1 cellular context compared by ENCODE assay signal in genomic region chr1:181033128-181033798, GRCh38.
TF ChIP-seq lines count a peak whose summit lies in the region.

No MANE protein-coding gene starts in this region.

TF ChIP-seq in K562, 482 proteins besides CTCF, POLR2A, EP300 and RAD21 (continued from another document and continues in another):
- TF ChIP-seq MTA1 (IDR thresholded peaks at IDR 0.05; ENCODE audit: borderline replicate concordance), result 0 out of 2 replicates have a peak, but pooled peaks have one; percentile 32
- TF ChIP-seq DMBX1 (CRISPR knock-in tag; IDR thresholded peaks at IDR 0.05; ENCODE audit: borderline replicate concordance), result peak; percentile 88
- TF ChIP-seq DDX20 (tag; IDR thresholded peaks at IDR 0.05; ENCODE audit: low read depth), result peak; percentile 24; the same call in 1 of the 2 replicates
- TF ChIP-seq, protein P1, sequence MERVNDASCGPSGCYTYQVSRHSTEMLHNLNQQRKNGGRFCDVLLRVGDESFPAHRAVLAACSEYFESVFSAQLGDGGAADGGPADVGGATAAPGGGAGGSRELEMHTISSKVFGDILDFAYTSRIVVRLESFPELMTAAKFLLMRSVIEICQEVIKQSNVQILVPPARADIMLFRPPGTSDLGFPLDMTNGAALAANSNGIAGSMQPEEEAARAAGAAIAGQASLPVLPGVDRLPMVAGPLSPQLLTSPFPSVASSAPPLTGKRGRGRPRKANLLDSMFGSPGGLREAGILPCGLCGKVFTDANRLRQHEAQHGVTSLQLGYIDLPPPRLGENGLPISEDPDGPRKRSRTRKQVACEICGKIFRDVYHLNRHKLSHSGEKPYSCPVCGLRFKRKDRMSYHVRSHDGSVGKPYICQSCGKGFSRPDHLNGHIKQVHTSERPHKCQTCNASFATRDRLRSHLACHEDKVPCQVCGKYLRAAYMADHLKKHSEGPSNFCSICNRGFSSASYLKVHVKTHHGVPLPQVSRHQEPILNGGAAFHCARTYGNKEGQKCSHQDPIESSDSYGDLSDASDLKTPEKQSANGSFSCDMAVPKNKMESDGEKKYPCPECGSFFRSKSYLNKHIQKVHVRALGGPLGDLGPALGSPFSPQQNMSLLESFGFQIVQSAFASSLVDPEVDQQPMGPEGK (CRISPR knock-in tag; IDR thresholded peaks at IDR 0.05; ENCODE audit: borderline replicate concordance), result no peak
- peak; percentile 73 for TF ChIP-seq PTRF (tag; IDR thresholded peaks at IDR 0.05)
- TF ChIP-seq, protein P2, sequence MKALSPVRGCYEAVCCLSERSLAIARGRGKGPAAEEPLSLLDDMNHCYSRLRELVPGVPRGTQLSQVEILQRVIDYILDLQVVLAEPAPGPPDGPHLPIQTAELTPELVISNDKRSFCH (CRISPR knock-in tag; IDR thresholded peaks at IDR 0.05), result no peak
- TF ChIP-seq, protein P2 (tag; IDR thresholded peaks at IDR 0.05), result peak; percentile 93
- peak; percentile 91 for TF ChIP-seq ZNF584 (CRISPR knock-in tag; IDR thresholded peaks at IDR 0.05; ENCODE audit: low read depth)
- TF ChIP-seq STAT6 (CRISPR knock-in tag; IDR thresholded peaks at IDR 0.05), result no peak
- TF ChIP-seq, protein P3, sequence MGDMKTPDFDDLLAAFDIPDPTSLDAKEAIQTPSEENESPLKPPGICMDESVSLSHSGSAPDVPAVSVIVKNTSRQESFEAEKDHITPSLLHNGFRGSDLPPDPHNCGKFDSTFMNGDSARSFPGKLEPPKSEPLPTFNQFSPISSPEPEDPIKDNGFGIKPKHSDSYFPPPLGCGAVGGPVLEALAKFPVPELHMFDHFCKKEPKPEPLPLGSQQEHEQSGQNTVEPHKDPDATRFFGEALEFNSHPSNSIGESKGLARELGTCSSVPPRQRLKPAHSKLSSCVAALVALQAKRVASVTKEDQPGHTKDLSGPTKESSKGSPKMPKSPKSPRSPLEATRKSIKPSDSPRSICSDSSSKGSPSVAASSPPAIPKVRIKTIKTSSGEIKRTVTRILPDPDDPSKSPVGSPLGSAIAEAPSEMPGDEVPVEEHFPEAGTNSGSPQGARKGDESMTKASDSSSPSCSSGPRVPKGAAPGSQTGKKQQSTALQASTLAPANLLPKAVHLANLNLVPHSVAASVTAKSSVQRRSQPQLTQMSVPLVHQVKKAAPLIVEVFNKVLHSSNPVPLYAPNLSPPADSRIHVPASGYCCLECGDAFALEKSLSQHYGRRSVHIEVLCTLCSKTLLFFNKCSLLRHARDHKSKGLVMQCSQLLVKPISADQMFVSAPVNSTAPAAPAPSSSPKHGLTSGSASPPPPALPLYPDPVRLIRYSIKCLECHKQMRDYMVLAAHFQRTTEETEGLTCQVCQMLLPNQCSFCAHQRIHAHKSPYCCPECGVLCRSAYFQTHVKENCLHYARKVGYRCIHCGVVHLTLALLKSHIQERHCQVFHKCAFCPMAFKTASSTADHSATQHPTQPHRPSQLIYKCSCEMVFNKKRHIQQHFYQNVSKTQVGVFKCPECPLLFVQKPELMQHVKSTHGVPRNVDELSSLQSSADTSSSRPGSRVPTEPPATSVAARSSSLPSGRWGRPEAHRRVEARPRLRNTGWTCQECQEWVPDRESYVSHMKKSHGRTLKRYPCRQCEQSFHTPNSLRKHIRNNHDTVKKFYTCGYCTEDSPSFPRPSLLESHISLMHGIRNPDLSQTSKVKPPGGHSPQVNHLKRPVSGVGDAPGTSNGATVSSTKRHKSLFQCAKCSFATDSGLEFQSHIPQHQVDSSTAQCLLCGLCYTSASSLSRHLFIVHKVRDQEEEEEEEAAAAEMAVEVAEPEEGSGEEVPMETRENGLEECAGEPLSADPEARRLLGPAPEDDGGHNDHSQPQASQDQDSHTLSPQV (IDR thresholded peaks at IDR 0.05), result peak; percentile 95; the same call in 1 of the 2 replicates
- TF ChIP-seq AFF1 (IDR thresholded peaks at IDR 0.05; ENCODE audit: low read depth in 1 of 2, partially characterized antibody in 2 of 2), result peak; percentile 40 to 72
- 0 out of 2 replicates have a peak, but pooled peaks have one; percentile 18 for TF ChIP-seq RNF219 (CRISPR knock-in tag; IDR thresholded peaks at IDR 0.05)
- TF ChIP-seq ZBTB40 (IDR thresholded peaks at IDR 0.05), result peak; percentile 69
- TF ChIP-seq ZBTB40 (CRISPR knock-in tag; IDR thresholded peaks at IDR 0.05), result no peak
- TF ChIP-seq ATF1 (CRISPR knock-in tag; IDR thresholded peaks at IDR 0.05), result no peak
- TF ChIP-seq ATF1 (tag; IDR thresholded peaks at IDR 0.05), result no peak
- no peak for TF ChIP-seq PHB (CRISPR knock-in tag; IDR thresholded peaks at IDR 0.05)
- no peak for TF ChIP-seq SNRNP70 (optimal IDR thresholded peaks at IDR 0.05; ENCODE audit: low read depth, low read length)
- peak; percentile 34; the same call in 1 of the 2 replicates for TF ChIP-seq BCOR (IDR thresholded peaks at IDR 0.05)
- TF ChIP-seq RAD51 (IDR thresholded peaks at IDR 0.05; ENCODE audit: borderline replicate concordance, low read depth), result 0 out of 2 replicates have a peak, but pooled peaks have one; percentile 31
- peak; percentile 81 for TF ChIP-seq ZNF644 (tag; IDR thresholded peaks at IDR 0.05; ENCODE audit: low read depth)
- no peak for TF ChIP-seq DNMT1 (IDR thresholded peaks at IDR 0.05)
- TF ChIP-seq VEZF1 (CRISPR knock-in tag; IDR thresholded peaks at IDR 0.05), result peak; percentile 39; the same call in 1 of the 2 replicates
- TF ChIP-seq TAF7 (tag; IDR thresholded peaks at IDR 0.05), result 0 out of 2 replicates have a peak, but pooled peaks have one; percentile 52
- TF ChIP-seq HDAC1 (IDR thresholded peaks at IDR 0.05), result 0 out of 4 replicates have a peak, but pooled peaks of 1 of the 2 experiments have one; percentile 48
